ENCODE assay signal across 10 cellular contexts in genomic region chr17:1413281-1413791, GRCh38. TPM values are rescaled to one million over a fixed set of nuclear protein-coding genes. Genes with fewer than 3 reads are reported as not detected.
DNase-seq lines count a peak whose midpoint lies in the region; ATAC-seq and TF ChIP-seq lines count a peak whose summit lies in the region.
"Had no signal": no experiment of that assay in that cellular context is flagged by ENCODE, and none has a peak within 500 bp of the region (broad histone marks: within the 10 kb centered on the region; RNA-seq: fewer than 3 reads in every experiment).

No MANE protein-coding gene starts in this region.

- H2BK15ac ChIP-seq in neuronal stem cell (ENCODE audit: low read length), result no peak overlapping the region

- H2BK120ac ChIP-seq in neuronal stem cell (ENCODE audit: low read depth, low read length), result no peak overlapping the region

- WGBS in neuronal stem cell (ENCODE audit: extremely low coverage in 2 of 2, insufficient read length in 2 of 2, insufficient replicate concordance in 1 of 2), 2 donors, result no CpG with 5 or more reads among the region's 6 CpGs

- no peak overlapping the region for H3K14ac ChIP-seq in neuronal stem cell (ENCODE audit: low read length)

- no peak overlapping the region for H3K4ac ChIP-seq in neuronal stem cell (ENCODE audit: low read length)

- H3K23ac ChIP-seq in neuronal stem cell (ENCODE audit: low read depth, low read length, poor library complexity), result no peak overlapping the region

- peaks cover 21% of the 10 kb centered on the region for H3K4me1 Mint-ChIP-seq in osteocyte (ENCODE audit: unreplicated experiment)

- no peaks in the 10 kb centered on the region for H4K20me1 ChIP-seq in fibroblast of lung (ENCODE audit: control insufficient read depth, extremely low read depth, insufficient read depth, low read length)

- H2BK5ac ChIP-seq in neuronal stem cell (ENCODE audit: low read length), result no peak overlapping the region

- ATAC-seq in GM18505 (IDR thresholded peaks at IDR 0.05; ENCODE audit: unreplicated experiment) (no peak), GM18867 (IDR thresholded peaks at IDR 0.05; ENCODE audit: unreplicated experiment) (no peak)
- ATAC-seq: natural killer cell treated with Interleukin-12 subunit alpha and Interleukin-12 subunit beta and Interleukin-15 and Interleukin-18, amount 100 ng/mL, for 72 hours had no signal

- H3K4me3 ChIP-seq in fibroblast of lung (replicated peaks in 1 of 4; ENCODE audit: control extremely low read depth in 1 of 4, insufficient read depth in 1 of 4, low read depth in 3 of 4, low read length in 4 of 4) (no peak overlapping the region), retinal pigment epithelial cell (ENCODE audit: low read length) (no peak overlapping the region), neuronal stem cell (ENCODE audit: low read length in 2 of 2) (no peak overlapping the region)

- H4K8ac ChIP-seq in neuronal stem cell (ENCODE audit: low read depth, low read length), result no peak overlapping the region

- H3K79me2 ChIP-seq in fibroblast of lung (ENCODE audit: control insufficient read depth, insufficient read depth, low read length), result no peaks in the 10 kb centered on the region

- H3K27ac Mint-ChIP-seq in osteocyte (ENCODE audit: unreplicated experiment), result no peak overlapping the region
- H3K27ac Mint-ChIP-seq: natural killer cell treated with Interleukin-12 subunit alpha and Interleukin-12 subunit beta and Interleukin-15 and Interleukin-18, amount 100 ng/mL, for 72 hours had no signal

- no peak overlapping the region for H3K18ac ChIP-seq in neuronal stem cell (ENCODE audit: low read length)

- H2AK5ac ChIP-seq in neuronal stem cell (ENCODE audit: low read depth, low read length), result no peak overlapping the region

- H3K36me3 Mint-ChIP-seq in osteocyte (ENCODE audit: unreplicated experiment), result peaks cover 7% of the 10 kb centered on the region
- H3K36me3 Mint-ChIP-seq: natural killer cell treated with Interleukin-12 subunit alpha and Interleukin-12 subunit beta and Interleukin-15 and Interleukin-18, amount 100 ng/mL, for 72 hours had no signal

- H2AFZ ChIP-seq in fibroblast of lung (ENCODE audit: low read length) (no peak overlapping the region), neuronal stem cell (ENCODE audit: low read length) (no peak overlapping the region)

- H3K36me3 ChIP-seq in fibroblast of lung (ENCODE audit: control insufficient read depth, insufficient read depth, low read length) (no peaks in the 10 kb centered on the region), neuronal stem cell (replicated peaks in 1 of 2; ENCODE audit: control insufficient read depth in 2 of 2, insufficient read depth in 2 of 2, low read length in 2 of 2) (peaks cover 0 to 8% of the 10 kb centered on the region in 2 donors)

- H3K9me3 ChIP-seq in fibroblast of lung (ENCODE audit: control insufficient read depth, insufficient read depth, low read depth, low read length) (no peaks in the 10 kb centered on the region), neuronal stem cell (replicated peaks in 1 of 2; ENCODE audit: control insufficient read depth in 2 of 2, insufficient read depth in 1 of 2, low read depth in 1 of 2, low read length in 2 of 2) (peaks cover 0 to 2% of the 10 kb centered on the region in 2 donors)

- no peaks in the 10 kb centered on the region for H3K27me3 Mint-ChIP-seq in osteocyte (ENCODE audit: unreplicated experiment)
- H3K27me3 Mint-ChIP-seq: natural killer cell treated with Interleukin-12 subunit alpha and Interleukin-12 subunit beta and Interleukin-15 and Interleukin-18, amount 100 ng/mL, for 72 hours had no signal

- H3K27me3 ChIP-seq in fibroblast of lung (ENCODE audit: control insufficient read depth, insufficient read depth, low read length) (no peaks in the 10 kb centered on the region), neuronal stem cell (ENCODE audit: control insufficient read depth in 3 of 3, insufficient read depth in 3 of 3, low read depth in 1 of 3, low read length in 3 of 3) (no peaks in the 10 kb centered on the region)

- H3K79me1 ChIP-seq in neuronal stem cell (ENCODE audit: low read depth, low read length), result peaks cover 3% of the 10 kb centered on the region

- no peak overlapping the region for H4K91ac ChIP-seq in neuronal stem cell (ENCODE audit: low read depth, low read length, poor library complexity)

- CTCF ChIA-PET in HEK293T (lab: Yijun Ruan, JAX), result interaction anchor here (0.7 kb wide), 1 partner anchor 754 kb away, joined by 3 read pairs; no protein-coding TSS in a partner anchor

- H3K4me2 ChIP-seq in fibroblast of lung (ENCODE audit: extremely low read depth, insufficient read depth, low read length) (no peak overlapping the region), neuronal stem cell (ENCODE audit: insufficient read depth, low read length, poor library complexity, severe bottlenecking) (no peak overlapping the region)

- H3K4me1 ChIP-seq in fibroblast of lung (ENCODE audit: control insufficient read depth, extremely low read depth, insufficient read depth, low read length), result no peaks in the 10 kb centered on the region
- H3K4me1 ChIP-seq in neuronal stem cell (ENCODE audit: control insufficient read depth in 2 of 2, insufficient read depth in 1 of 2, low read depth in 1 of 2, low read length in 2 of 2), result no peaks in the 10 kb centered on the region

- no peak for TF ChIP-seq POLR2A in GM18505 (IDR thresholded peaks at IDR 0.05; ENCODE audit: borderline replicate concordance, extremely low read depth, insufficient read depth, insufficient read length)

- H3K27ac ChIP-seq in fibroblast of lung (ENCODE audit: insufficient read depth, low read length) (no peak overlapping the region), neuronal stem cell (replicated peaks; ENCODE audit: low read length) (no peak overlapping the region)

- no peak for DNase-seq in HEK293T (ENCODE audit: extremely low spot score)
- peak; percentile 53 for DNase-seq in RKO (ENCODE audit: low spot score)
- peak; percentile 85 to 91 for DNase-seq in fibroblast of lung (ENCODE audit: low read depth in 2 of 2)
- DNase-seq in retinal pigment epithelial cell (ENCODE audit: low read depth), result peak; percentile 86
- DNase-seq in osteocyte (ENCODE audit: extremely low spot score, unreplicated experiment), result no peak
- no peak for DNase-seq in neuronal stem cell (ENCODE audit: low spot score)
- DNase-seq: Karpas-422 had no signal

- no peak overlapping the region for H2BK12ac ChIP-seq in neuronal stem cell (ENCODE audit: low read length)

- H3K4me3 Mint-ChIP-seq in osteocyte (ENCODE audit: unreplicated experiment), result no peak overlapping the region
- H3K4me3 Mint-ChIP-seq: natural killer cell treated with Interleukin-12 subunit alpha and Interleukin-12 subunit beta and Interleukin-15 and Interleukin-18, amount 100 ng/mL, for 72 hours had no signal

- POLR2A ChIA-PET in HEK293T (lab: Yijun Ruan, JAX), result interaction anchor here (1.7 kb wide), 1 partner anchor 13 kb away, joined by 3 read pairs; the partner anchor contains the start of gene YWHAE

- H3K9me3 Mint-ChIP-seq in osteocyte (ENCODE audit: unreplicated experiment), result no peaks in the 10 kb centered on the region
- H3K9me3 Mint-ChIP-seq: natural killer cell treated with Interleukin-12 subunit alpha and Interleukin-12 subunit beta and Interleukin-15 and Interleukin-18, amount 100 ng/mL, for 72 hours had no signal

- no peak overlapping the region for H3K9ac ChIP-seq in fibroblast of lung (ENCODE audit: insufficient read depth, low read length)
- H3K9ac ChIP-seq in neuronal stem cell (ENCODE audit: low read depth, low read length, poor library complexity), result no peak overlapping the region

- no peak for TF ChIP-seq CTCF in fibroblast of lung (conservative IDR thresholded peaks at IDR 0.05 in 1 of 2, IDR thresholded peaks at IDR 0.05 in 1 of 2; ENCODE audit: low read depth in 1 of 2, low read length in 2 of 2)
- no peak for TF ChIP-seq CTCF in retinal pigment epithelial cell (conservative IDR thresholded peaks at IDR 0.05; ENCODE audit: low read depth, low read length)
- TF ChIP-seq CTCF in osteocyte (IDR thresholded peaks at IDR 0.05), result no peak

TF ChIP-seq in HEK293T, 16 proteins besides CTCF, POLR2A, EP300 and RAD21:
- TF ChIP-seq ARNT (IDR thresholded peaks at IDR 0.05) (no peak), LEF1 (IDR thresholded peaks at IDR 0.05; ENCODE audit: borderline replicate concordance) (no peak), PKNOX1 (IDR thresholded peaks at IDR 0.05) (peak; percentile 74), ZNF384 (IDR thresholded peaks at IDR 0.05) (peak; percentile 72), HDGF (IDR thresholded peaks at IDR 0.05; ENCODE audit: borderline replicate concordance) (no peak), ELF4 (IDR thresholded peaks at IDR 0.05) (no peak), TARDBP (IDR thresholded peaks at IDR 0.05) (no peak), NFRKB (IDR thresholded peaks at IDR 0.05) (no peak)

RNA-seq across cellular contexts. Expression of gene YWHAE, which starts 13.3 kb away (rescaled TPM):
- total RNA-seq in fibroblast of lung (307 and 364 TPM in 2 replicates), osteocyte (458 and 476 TPM in 2 replicates)
- 1,742 and 2,155 TPM in 2 replicates for polyA plus RNA-seq in fibroblast of lung
- polyA plus RNA-seq in fibroblast of lung (2012), result 1,148 and 1,177 TPM in 2 replicates
- polyA minus RNA-seq in fibroblast of lung (ENCODE audit: low replicate concordance), result 123 and 135 TPM in 2 replicates
- polyA plus RNA-seq in neuronal stem cell (2013, experiment 1 of 2), result 1,173 TPM
- polyA plus RNA-seq in neuronal stem cell (2013, experiment 2 of 2), result 1,178 TPM

RNA-seq across cellular contexts. Expression of gene CRK, which starts 42.7 kb away (rescaled TPM):
- total RNA-seq in fibroblast of lung (105 and 120 TPM in 2 replicates), osteocyte (55.8 and 57.1 TPM in 2 replicates)
- polyA plus RNA-seq in fibroblast of lung, result 119 and 138 TPM in 2 replicates
- 58.3 and 63.7 TPM in 2 replicates for polyA plus RNA-seq in fibroblast of lung (2012)
- polyA minus RNA-seq in fibroblast of lung (ENCODE audit: low replicate concordance), result 34.5 and 37.5 TPM in 2 replicates
- 30.8 TPM for polyA plus RNA-seq in neuronal stem cell (2013, experiment 1 of 2)
- polyA plus RNA-seq in neuronal stem cell (2013, experiment 2 of 2), result 32.4 TPM

Comparison
In these comparisons a context has a peak if more than half of its experiments do, and no peak if none do; other contexts are left out.
1. DNase-seq: peak in RKO (single experiment), fibroblast of lung (2 of 2) and retinal pigment epithelial cell (single experiment); none in HEK293T (single experiment), osteocyte (single experiment) and neuronal stem cell (single experiment).